26 cellular contexts compared by ENCODE assay signal in genomic region chr3:116849261-116849688, GRCh38.
"Had no signal": no experiment of that assay in that cellular context is flagged by ENCODE, and none has a peak within 500 bp of the region (broad histone marks: within the 10 kb centered on the region; RNA-seq: fewer than 3 reads in every experiment).

No MANE protein-coding gene starts in this region.

- H3K4me2 ChIP-seq: neural progenitor cell had no signal

- H3K27ac Mint-ChIP-seq: activated CD4-positive, alpha-beta memory T cell treated with anti-CD3 and anti-CD28 coated beads for 36 hours; activated CD4-positive, alpha-beta T cell treated with anti-CD3 and anti-CD28 coated beads, Interleukin-2, amount 10 ng/mL, durations not matched to agents 24 days and 14 days; activated T-cell treated with anti-CD3 and anti-CD28 coated beads, Interleukin-2, amount 50 U/mL, for 24 hours; naive thymus-derived CD4-positive, alpha-beta T cell; neural progenitor cell; T-helper 17 cell had no signal

- H3K27ac ChIP-seq: brain microvascular endothelial cell, coronary artery, dorsolateral prefrontal cortex, neural progenitor cell, right lobe of liver, testis, transverse colon, WERI-Rb-1 had no signal

- H3K4me3 ChIP-seq: coronary artery, dorsolateral prefrontal cortex, neural progenitor cell, right lobe of liver, testis, transverse colon had no signal

- H3K4me1 Mint-ChIP-seq: activated CD4-positive, alpha-beta T cell treated with anti-CD3 and anti-CD28 coated beads, Interleukin-2, amount 10 ng/mL, durations not matched to agents 24 days and 14 days; naive thymus-derived CD4-positive, alpha-beta T cell; T-helper 17 cell had no signal

- H3K4me3 Mint-ChIP-seq: activated CD4-positive, alpha-beta memory T cell treated with anti-CD3 and anti-CD28 coated beads for 36 hours; activated CD4-positive, alpha-beta T cell treated with anti-CD3 and anti-CD28 coated beads, Interleukin-2, amount 10 ng/mL, durations not matched to agents 24 days and 14 days; activated T-cell treated with anti-CD3 and anti-CD28 coated beads, Interleukin-2, amount 50 U/mL, for 24 hours; naive thymus-derived CD4-positive, alpha-beta T cell; neural progenitor cell; T-helper 17 cell had no signal

- H3K9me3 ChIP-seq: right lobe of liver, testis, transverse colon had no signal

- H3K9me3 Mint-ChIP-seq: activated CD4-positive, alpha-beta T cell treated with anti-CD3 and anti-CD28 coated beads, Interleukin-2, amount 10 ng/mL, durations not matched to agents 24 days and 14 days had no signal

- H2AFZ ChIP-seq: neural progenitor cell had no signal

- H3K27me3 ChIP-seq: brain microvascular endothelial cell, dorsolateral prefrontal cortex, neural progenitor cell, right lobe of liver, testis, transverse colon had no signal

- H3K36me3 ChIP-seq: brain microvascular endothelial cell, neural progenitor cell, right lobe of liver, transverse colon, WERI-Rb-1 had no signal

- H3K4me1 ChIP-seq: right lobe of liver, testis, transverse colon had no signal

- H3K36me3 Mint-ChIP-seq: activated CD4-positive, alpha-beta memory T cell treated with anti-CD3 and anti-CD28 coated beads for 36 hours; neural progenitor cell had no signal

- H3K27me3 Mint-ChIP-seq: activated CD4-positive, alpha-beta memory T cell treated with anti-CD3 and anti-CD28 coated beads for 36 hours; activated CD4-positive, alpha-beta T cell treated with anti-CD3 and anti-CD28 coated beads, Interleukin-2, amount 10 ng/mL, durations not matched to agents 24 days and 14 days; activated T-cell treated with anti-CD3 and anti-CD28 coated beads, Interleukin-2, amount 50 U/mL, for 24 hours; naive thymus-derived CD4-positive, alpha-beta T cell; T-helper 17 cell had no signal

- H3K9ac ChIP-seq: neural progenitor cell had no signal

- DNase-seq: activated CD4-positive, alpha-beta memory T cell treated with anti-CD3 and anti-CD28 coated beads for 36 hours; activated CD4-positive, alpha-beta T cell treated with anti-CD3 and anti-CD28 coated beads, Interleukin-2, amount 10 ng/mL, durations not matched to agents 24 days and 14 days; activated CD4-positive, CD25-positive, alpha-beta regulatory T cell treated with anti-CD3 and anti-CD28 coated beads, Interleukin-2, amount 50 U/mL, for 72 hours; activated CD8-positive, alpha-beta memory T cell treated with anti-CD3 and anti-CD28 coated beads, Interleukin-2, amount 50 U/mL, for 4 hours; activated gamma-delta T cell treated with Interleukin-2 at 50 U/mL for 16 hours; activated naive CD4-positive, alpha-beta T cell treated with anti-CD3 and anti-CD28 coated beads, Interleukin-2, amount 50 U/mL, for 16 hours; activated T-cell treated with anti-CD3 and anti-CD28 coated beads, Interleukin-2, amount 50 U/mL, for 24 hours; amniotic stem cell; brain microvascular endothelial cell; dorsolateral prefrontal cortex; effector memory CD4-positive, alpha-beta T cell; foreskin fibroblast; head of caudate nucleus; hypothalamus; midbrain; naive thymus-derived CD4-positive, alpha-beta T cell; right lobe of liver; stimulated activated CD4-positive, alpha-beta T cell treated with anti-CD3 and anti-CD28 coated beads, Interleukin-2, amount 100 ng/mL, for 48 hours; stimulated activated naive CD4-positive, alpha-beta T cell treated with Interleukin-2 at 50 U/mL for 16 hours; T-helper 17 cell; T1000; testis; transverse colon; WERI-Rb-1 had no signal

- ATAC-seq: naive thymus-derived CD4-positive, alpha-beta T cell; right lobe of liver; T-helper 17 cell had no signal
